ENCODE assay signal across 14 cellular contexts in the genomic region with DNA sequence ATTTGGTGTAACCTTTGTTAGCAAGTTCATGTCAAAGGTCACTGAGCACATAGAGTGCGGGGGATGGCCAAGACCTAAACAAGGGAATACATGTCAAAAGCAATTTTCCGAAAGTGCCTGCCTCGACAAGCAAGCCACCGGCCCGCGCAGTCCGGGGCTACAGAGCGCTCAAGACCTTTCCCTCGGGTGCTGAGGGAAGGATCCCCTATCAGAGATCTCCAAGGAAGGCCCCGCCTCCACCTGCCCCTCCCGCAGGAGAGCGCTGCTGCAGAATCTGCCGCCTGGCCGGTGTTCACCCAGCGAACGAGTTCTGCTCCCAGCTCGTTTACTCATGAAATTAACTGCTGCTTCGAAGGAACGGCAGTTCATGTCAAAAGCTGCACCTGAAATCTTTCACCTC.
DNase-seq lines count a peak whose midpoint lies in the region; TF ChIP-seq lines count a peak whose summit lies in the region.
"Had no signal": no experiment of that assay in that cellular context is flagged by ENCODE, and none has a peak within 500 bp of the region (broad histone marks: within the 10 kb centered on the region; RNA-seq: fewer than 3 reads in every experiment).

No MANE protein-coding gene starts in this region.

- in situ Hi-C loops in KBM-7 (cut with MboI; ENCODE audit: low pct_unique_long_range_greater_than_20kb, low sequenced_read_pairs), result no loop called here

- peak overlapping the region; percentile 19; the same call in 1 of the 2 replicates for H3K9ac ChIP-seq in ES-I3 (ENCODE audit: low read depth, low read length)
- H3K9ac ChIP-seq in neuronal stem cell (ENCODE audit: low read depth, low read length, poor library complexity), result no peak overlapping the region

- no peaks in the 10 kb centered on the region for H3K4me1 ChIP-seq in ES-I3 (ENCODE audit: insufficient read depth, low read length)
- peaks cover 0 to 23% (median 17%) of the 10 kb centered on the region in 4 donors for H3K4me1 ChIP-seq in esophagus muscularis mucosa
- H3K4me1 ChIP-seq in neuronal stem cell (ENCODE audit: control insufficient read depth in 2 of 2, insufficient read depth in 1 of 2, low read depth in 1 of 2, low read length in 2 of 2), result peaks cover 0 to 8% of the 10 kb centered on the region in 2 donors
- H3K4me1 ChIP-seq: ascending aorta had no signal

- peak; percentile 5 for DNase-seq in KBM-7
- no peak for DNase-seq in esophagus muscularis mucosa (ENCODE audit: extremely low spot score)
- DNase-seq in neuronal stem cell (ENCODE audit: low spot score), result peak; percentile 59
- no peak for DNase-seq in NCI-H187 (lab: John Stamatoyannopoulos, UW)
- no peak for DNase-seq in midbrain (lab: John Stamatoyannopoulos, UW)
- DNase-seq in H4 (ENCODE audit: low spot score), result no peak
- DNase-seq: foreskin fibroblast; GOT3; naive thymus-derived CD4-positive, alpha-beta T cell; NCI-H1092; stimulated activated naive CD4-positive, alpha-beta T cell treated with Interleukin-2 at 50 U/mL for 16 hours; T-helper 9 cell had no signal

- no peaks in the 10 kb centered on the region for H3K36me3 ChIP-seq in ES-I3 (ENCODE audit: insufficient read depth, low read length)
- H3K36me3 ChIP-seq in esophagus muscularis mucosa, result no peaks in the 10 kb centered on the region
- H3K36me3 ChIP-seq in neuronal stem cell (replicated peaks in 1 of 2; ENCODE audit: control insufficient read depth in 2 of 2, insufficient read depth in 2 of 2, low read length in 2 of 2), result no peaks in the 10 kb centered on the region
- H3K36me3 ChIP-seq: ascending aorta had no signal

- peak overlapping the region in 3 of 4 donors; percentile 1 to 7 (median 3) for H3K4me3 ChIP-seq in esophagus muscularis mucosa
- H3K4me3 ChIP-seq in neuronal stem cell (ENCODE audit: low read length in 2 of 2), result no peak overlapping the region
- H3K4me3 ChIP-seq: ascending aorta had no signal

- no peak overlapping the region for H2BK120ac ChIP-seq in neuronal stem cell (ENCODE audit: low read depth, low read length)

- no peak overlapping the region for H3K27ac ChIP-seq in esophagus muscularis mucosa (replicated peaks in 1 of 4)
- no peak overlapping the region for H3K27ac ChIP-seq in neuronal stem cell (replicated peaks; ENCODE audit: low read length)
- H3K27ac ChIP-seq: ascending aorta had no signal

- H3K79me1 ChIP-seq in neuronal stem cell (ENCODE audit: low read depth, low read length), result no peaks in the 10 kb centered on the region

- no peak overlapping the region for H2BK5ac ChIP-seq in neuronal stem cell (ENCODE audit: low read length)

- H3K9me3 ChIP-seq in ES-I3 (ENCODE audit: control insufficient read depth, insufficient read depth, low read length), result no peaks in the 10 kb centered on the region
- H3K9me3 ChIP-seq in esophagus muscularis mucosa, result no peaks in the 10 kb centered on the region
- no peaks in the 10 kb centered on the region for H3K9me3 ChIP-seq in neuronal stem cell (replicated peaks in 1 of 2; ENCODE audit: control insufficient read depth in 2 of 2, insufficient read depth in 1 of 2, low read depth in 1 of 2, low read length in 2 of 2)
- H3K9me3 ChIP-seq: ascending aorta had no signal

- H3K18ac ChIP-seq in neuronal stem cell (ENCODE audit: low read length), result no peak overlapping the region

- peak overlapping the region; percentile 41 for H3K4me2 ChIP-seq in neuronal stem cell (ENCODE audit: insufficient read depth, low read length, poor library complexity, severe bottlenecking)

- no peak overlapping the region for H4K8ac ChIP-seq in neuronal stem cell (ENCODE audit: low read depth, low read length)

- no peak overlapping the region for H3K4ac ChIP-seq in neuronal stem cell (ENCODE audit: low read length)

- TF ChIP-seq CTCF in esophagus muscularis mucosa (IDR thresholded peaks at IDR 0.05), result no peak

- H3K27me3 ChIP-seq in esophagus muscularis mucosa (peaks cover 0 to 5% (median 0%) of the 10 kb centered on the region in 4 donors), neuronal stem cell (ENCODE audit: control insufficient read depth in 3 of 3, insufficient read depth in 3 of 3, low read depth in 1 of 3, low read length in 3 of 3) (peaks cover 0 to 60% (median 2%) of the 10 kb centered on the region in 3 experiments)
- H3K27me3 ChIP-seq: ascending aorta had no signal

- H2BK12ac ChIP-seq in neuronal stem cell (ENCODE audit: low read length), result no peak overlapping the region

- H2AFZ ChIP-seq in neuronal stem cell (ENCODE audit: low read length), result peak overlapping the region; percentile 41

- intact Hi-C loops in esophagus muscularis mucosa (cut with DNase I), result no loop called here

- peak overlapping the region; percentile 35 for H2AK5ac ChIP-seq in neuronal stem cell (ENCODE audit: low read depth, low read length)

- WGBS in esophagus muscularis mucosa, result 10% methylated on average over 17 of the region's 19 CpGs
- WGBS in neuronal stem cell (ENCODE audit: extremely low coverage in 2 of 2, insufficient read length in 2 of 2, insufficient replicate concordance in 1 of 2), 2 donors, result no CpG with 5 or more reads among the region's 19 CpGs

- no peak overlapping the region for H3K23ac ChIP-seq in neuronal stem cell (ENCODE audit: low read depth, low read length, poor library complexity)

- TF ChIP-seq POLR2A in esophagus muscularis mucosa (IDR thresholded peaks at IDR 0.05; ENCODE audit: low read depth), result no peak

- H2BK15ac ChIP-seq in neuronal stem cell (ENCODE audit: low read length), result no peak overlapping the region

- no peak overlapping the region for H3K14ac ChIP-seq in neuronal stem cell (ENCODE audit: low read length)

- no peak overlapping the region for H4K91ac ChIP-seq in neuronal stem cell (ENCODE audit: low read depth, low read length, poor library complexity)

- TF ChIP-seq EP300 in esophagus muscularis mucosa (IDR thresholded peaks at IDR 0.05), result no peak

Comparison
In these comparisons a context has a peak if more than half of its experiments do, and no peak if none do; other contexts are left out.
1. DNase-seq: peak in KBM-7 (single experiment) and neuronal stem cell (single experiment); none in esophagus muscularis mucosa (single experiment), NCI-H187 (0 of 2), midbrain (single experiment) and H4 (single experiment).
2. H3K4me3 ChIP-seq: peak in esophagus muscularis mucosa (3 of 4); none in neuronal stem cell (0 of 2).